9 cellular contexts compared by ENCODE assay signal in genomic region chr6:160005861-160006540, GRCh38. TPM values are rescaled to one million over a fixed set of nuclear protein-coding genes. Genes with fewer than 3 reads are reported as not detected.
DNase-seq lines count a peak whose midpoint lies in the region; TF ChIP-seq lines count a peak whose summit lies in the region.
"Had no signal": no experiment of that assay in that cellular context is flagged by ENCODE, and none has a peak within 500 bp of the region (broad histone marks: within the 10 kb centered on the region; RNA-seq: fewer than 3 reads in every experiment).

No MANE protein-coding gene starts in this region.

- DNase-seq in NCI-H2227 (lab: John Stamatoyannopoulos, UW; ENCODE audit: unreplicated experiment) (peak; percentile 53), chondrocyte (ENCODE audit: low spot score) (peak; percentile 92), kidney tubule cell (ENCODE audit: low spot score) (peak; percentile 17), Peyer's patch (no peak), SW 1271 (lab: John Stamatoyannopoulos, UW) (no peak)
- no peak for DNase-seq in effector memory CD4-positive, alpha-beta T cell
- DNase-seq: GF-D8 had no signal

- TF ChIP-seq CTCF in chondrocyte (IDR thresholded peaks at IDR 0.05), result no peak
- no peak for TF ChIP-seq CTCF in Peyer's patch (IDR thresholded peaks at IDR 0.05)

- H3K4me1 Mint-ChIP-seq in chondrocyte (ENCODE audit: low read depth), result peaks cover 33% of the 10 kb centered on the region
- peaks cover 46% of the 10 kb centered on the region for H3K4me1 Mint-ChIP-seq in stimulated activated naive CD8-positive, alpha-beta T cell treated with anti-CD3 and anti-CD28 coated beads, Interleukin-15, Interleukin-2, amounts not matched to agents 100 ng/mL and 50 ng/mL, for 24 hours (ENCODE audit: low read depth)

- no peak overlapping the region for H3K4me3 Mint-ChIP-seq in chondrocyte (ENCODE audit: unreplicated experiment)
- H3K4me3 Mint-ChIP-seq in stimulated activated naive CD8-positive, alpha-beta T cell treated with anti-CD3 and anti-CD28 coated beads, Interleukin-15, Interleukin-2, amounts not matched to agents 100 ng/mL and 50 ng/mL, for 24 hours, result peak overlapping the region; percentile 38

- H3K27ac Mint-ChIP-seq in chondrocyte (ENCODE audit: unreplicated experiment), result no peak overlapping the region
- no peak overlapping the region for H3K27ac Mint-ChIP-seq in stimulated activated naive CD8-positive, alpha-beta T cell treated with anti-CD3 and anti-CD28 coated beads, Interleukin-15, Interleukin-2, amounts not matched to agents 100 ng/mL and 50 ng/mL, for 24 hours

- H3K27me3 ChIP-seq in Peyer's patch, result no peaks in the 10 kb centered on the region
- no peaks in the 10 kb centered on the region for H3K27me3 ChIP-seq in effector memory CD4-positive, alpha-beta T cell (replicated peaks; ENCODE audit: control insufficient read depth, insufficient read depth, low read length, poor library complexity, severe bottlenecking)
- H3K27me3 ChIP-seq: cardiac muscle cell had no signal

- no peak for TF ChIP-seq POLR2A in Peyer's patch (IDR thresholded peaks at IDR 0.05)

- peaks cover 8% of the 10 kb centered on the region for H3K36me3 Mint-ChIP-seq in chondrocyte (ENCODE audit: low read depth)
- H3K36me3 Mint-ChIP-seq in stimulated activated naive CD8-positive, alpha-beta T cell treated with anti-CD3 and anti-CD28 coated beads, Interleukin-15, Interleukin-2, amounts not matched to agents 100 ng/mL and 50 ng/mL, for 24 hours (ENCODE audit: low read depth), result peaks cover 58% of the 10 kb centered on the region

- H3K36me3 ChIP-seq in Peyer's patch, result peaks cover 0 to 16% (median 0%) of the 10 kb centered on the region in 3 donors
- peaks cover 12% of the 10 kb centered on the region for H3K36me3 ChIP-seq in effector memory CD4-positive, alpha-beta T cell (ENCODE audit: control insufficient read depth, insufficient read depth, low read length)

- H3K27me3 Mint-ChIP-seq in chondrocyte (ENCODE audit: low read depth), result no peaks in the 10 kb centered on the region
- no peaks in the 10 kb centered on the region for H3K27me3 Mint-ChIP-seq in stimulated activated naive CD8-positive, alpha-beta T cell treated with anti-CD3 and anti-CD28 coated beads, Interleukin-15, Interleukin-2, amounts not matched to agents 100 ng/mL and 50 ng/mL, for 24 hours

- H3K9me3 Mint-ChIP-seq in chondrocyte (ENCODE audit: low read depth), result no peaks in the 10 kb centered on the region
- no peaks in the 10 kb centered on the region for H3K9me3 Mint-ChIP-seq in stimulated activated naive CD8-positive, alpha-beta T cell treated with anti-CD3 and anti-CD28 coated beads, Interleukin-15, Interleukin-2, amounts not matched to agents 100 ng/mL and 50 ng/mL, for 24 hours

- no peak overlapping the region for H3K27ac ChIP-seq in Peyer's patch
- H3K27ac ChIP-seq in effector memory CD4-positive, alpha-beta T cell (ENCODE audit: insufficient read depth, low read length, poor library complexity, severe bottlenecking), result no peak overlapping the region
- H3K27ac ChIP-seq: cardiac muscle cell had no signal

- no peaks in the 10 kb centered on the region for H3K9me3 ChIP-seq in Peyer's patch
- no peaks in the 10 kb centered on the region for H3K9me3 ChIP-seq in effector memory CD4-positive, alpha-beta T cell (ENCODE audit: control insufficient read depth, low read length)

- H3K4me3 ChIP-seq in Peyer's patch, result no peak overlapping the region
- no peak overlapping the region for H3K4me3 ChIP-seq in effector memory CD4-positive, alpha-beta T cell (ENCODE audit: insufficient read depth, low read depth, low read length, poor library complexity, severe bottlenecking)
- H3K4me3 ChIP-seq: cardiac muscle cell had no signal

- H3K4me1 ChIP-seq in Peyer's patch, result no peaks in the 10 kb centered on the region
- no peaks in the 10 kb centered on the region for H3K4me1 ChIP-seq in effector memory CD4-positive, alpha-beta T cell (ENCODE audit: control insufficient read depth, insufficient read depth, low read length, poor library complexity, severe bottlenecking)

RNA-seq across cellular contexts. Expression of gene IGF2R, which starts 37.1 kb away (rescaled TPM):
- total RNA-seq in chondrocyte (205 to 247 TPM (median 242 TPM) in 3 replicates), Peyer's patch (10 to 100 TPM; 48.7 to 86.5 (median 82.3) TPM)

Comparison
In these comparisons a context has a peak if more than half of its experiments do, and no peak if none do; other contexts are left out.
1. DNase-seq: peak in NCI-H2227 (single experiment), chondrocyte (single experiment) and kidney tubule cell (single experiment); none in Peyer's patch (0 of 3), SW 1271 (0 of 2) and effector memory CD4-positive, alpha-beta T cell (0 of 3).